Comparison of ENCODE assay signal across 1 cellular context in genomic region chr1:212664409-212665199, GRCh38.
TF ChIP-seq lines count a peak whose summit lies in the region.

No MANE protein-coding gene starts in this region.

TF ChIP-seq in GM23338, 12 proteins besides CTCF, POLR2A, EP300 and RAD21:
- TF ChIP-seq ZNF462 (CRISPR knock-in tag; IDR thresholded peaks at IDR 0.05), result no peak
- TF ChIP-seq ETS1 (IDR thresholded peaks at IDR 0.05), result no peak
- TF ChIP-seq STAT1 (IDR thresholded peaks at IDR 0.05; ENCODE audit: unreplicated experiment), result no peak
- TF ChIP-seq ZNF331 (CRISPR knock-in tag; IDR thresholded peaks at IDR 0.05; ENCODE audit: low read depth), result no peak
- TF ChIP-seq JUNB (IDR thresholded peaks at IDR 0.05; ENCODE audit: unreplicated experiment), result no peak
- no peak for TF ChIP-seq NANOG (IDR thresholded peaks at IDR 0.05; ENCODE audit: borderline replicate concordance)
- no peak for TF ChIP-seq POLR2AphosphoS5 (IDR thresholded peaks at IDR 0.05; ENCODE audit: low read depth)
- TF ChIP-seq EZH2 (IDR thresholded peaks at IDR 0.05; ENCODE audit: low read depth, unreplicated experiment), result no peak
- TF ChIP-seq CREB1 (CRISPR knock-in tag; IDR thresholded peaks at IDR 0.05; ENCODE audit: low read depth), result no peak
- TF ChIP-seq EZH2phosphoT487 (IDR thresholded peaks at IDR 0.05; ENCODE audit: unreplicated experiment), result no peak
- TF ChIP-seq ZNF114 (CRISPR knock-in tag; IDR thresholded peaks at IDR 0.05), result no peak
- no peak for TF ChIP-seq REST (IDR thresholded peaks at IDR 0.05; ENCODE audit: unreplicated experiment)
TF ChIP-seq in GM23338: peak in this region for 0.
